22 cellular contexts compared by ENCODE assay signal in the genomic region with DNA sequence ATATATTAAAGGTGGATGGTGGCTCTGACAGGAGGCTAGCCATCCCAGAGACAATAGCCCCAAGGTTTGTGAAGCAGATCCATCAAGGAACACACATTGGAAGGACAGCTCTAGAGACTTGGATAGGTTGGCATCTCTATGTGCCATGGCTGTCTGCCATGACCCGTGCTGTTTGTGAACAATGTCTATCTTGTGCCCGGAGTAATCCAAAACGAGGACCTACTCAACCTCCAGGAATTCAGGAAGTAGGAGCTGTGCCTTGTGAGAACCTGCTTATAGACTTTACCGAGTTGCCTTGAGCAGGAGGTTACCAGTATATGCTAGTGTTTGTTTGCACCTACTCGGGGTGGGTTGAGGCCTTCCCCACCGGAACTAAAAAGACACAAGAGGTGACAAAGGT. TPM values are rescaled to one million over a fixed set of nuclear protein-coding genes. Genes with fewer than 3 reads are reported as not detected.
DNase-seq lines count a peak whose midpoint lies in the region; ATAC-seq lines count a peak whose summit lies in the region.
"Had no signal": no experiment of that assay in that cellular context is flagged by ENCODE, and none has a peak within 500 bp of the region (broad histone marks: within the 10 kb centered on the region; RNA-seq: fewer than 3 reads in every experiment).

No MANE protein-coding gene starts in this region.

- intact Hi-C loops in Right ventricle myocardium superior (cut with DNase I) (no loop called here), left cardiac atrium (cut with DNase I) (no loop called here), left ventricle myocardium superior (cut with micrococcal nuclease) (no loop called here)

- in situ Hi-C loops in SK-MEL-5 (cut with HindIII; ENCODE audit: low pct_unique_long_range_greater_than_20kb, low sequenced_read_pairs), result no loop called here

- peak; percentile 26 for ATAC-seq in Right ventricle myocardium superior (ENCODE audit: poor library complexity)
- ATAC-seq in left cardiac atrium, result no peak
- peak; percentile 51 for ATAC-seq in left ventricle myocardium superior
- ATAC-seq in GM19463 (IDR thresholded peaks at IDR 0.05; ENCODE audit: unreplicated experiment), result no peak
- ATAC-seq: body of pancreas; CD8-positive, alpha-beta T cell; pancreas; right lobe of liver; stimulated activated memory B cell treated with anti-CD40 and anti-IgM and Interleukin-4, amounts not matched to agents 10 μg/mL and 1 μg/mL and 100 μg/mL, for 72 hours had no signal

- DNase-seq in Right ventricle myocardium superior (peak; percentile 62), left cardiac atrium (no peak), SK-MEL-5 (ENCODE audit: low read depth, low spot score) (peak; percentile 16), left ventricle myocardium superior (peak; percentile 69), AG08395 (ENCODE audit: low spot score) (no peak), activated gamma-delta T cell (lab: John Stamatoyannopoulos, UW) (no peak)
- DNase-seq in activated effector memory CD4-positive, alpha-beta T cell treated with anti-CD3 and anti-CD28 coated beads, Interleukin-2, amount 50 U/mL, for 16 hours, result no peak
- DNase-seq: activated CD4-positive, alpha-beta T cell treated with anti-CD3 and anti-CD28 coated beads for 4 hours; activated T-cell treated with anti-CD3 and anti-CD28 coated beads, Interleukin-2, amount 50 U/mL, for 1 hour; body of pancreas; CD8-positive, alpha-beta T cell; IMR-90; NCI-H1417 treated with DMSO at 0.1 percent for 48 hours; NCI-H2081 treated with DMSO at 0.1 percent for 48 hours; NCI-H226; NCI-H774; pancreas; right lobe of liver; stimulated activated CD4-positive, alpha-beta T cell treated with anti-CD3 and anti-CD28 coated beads, Interleukin-12 subunit alpha, Interleukin-12 subunit beta, amount 100 ng/mL, for 4 hours; stimulated activated CD4-positive, alpha-beta T cell treated with anti-CD3 and anti-CD28 coated beads, Interleukin-4, amount 100 ng/mL, for 24 hours had no signal

RNA-seq across cellular contexts. Expression of a gene that starts 43.1 kb away (rescaled TPM):
- total RNA-seq in Right ventricle myocardium superior (11.4 TPM), left cardiac atrium (10 to 100 TPM; 13.5 to 20.4 TPM), left ventricle myocardium superior (14.5 TPM)
- total RNA-seq in SK-MEL-5 (2014; rRNA removed; shearing (Covaris generic)), result 48.0 and 50.4 TPM in 2 replicates
- polyA plus RNA-seq in SK-MEL-5 (2015; cell fraction: cytosol; rRNA removed), result 25.6 and 36.5 TPM in 2 replicates
- 20.4 and 21.0 TPM in 2 replicates for polyA plus RNA-seq in SK-MEL-5 (2015; cell fraction: nucleus; rRNA removed)

RNA-seq across cellular contexts. Expression of a gene that starts 43.7 kb away (rescaled TPM):
- total RNA-seq in Right ventricle myocardium superior, result 0.56 TPM
- total RNA-seq in left cardiac atrium, result under 1 TPM in 1 of 2 donors, not detected in 1; 0.08 TPM
- total RNA-seq in SK-MEL-5 (2014; rRNA removed; shearing (Covaris generic)), result 0.05 TPM in 1 of 2 replicates, not detected in the other
- polyA plus RNA-seq in SK-MEL-5 (2015; cell fraction: cytosol; rRNA removed), result not detected in 2 replicates
- 0.15 TPM in 1 of 2 replicates, not detected in the other for polyA plus RNA-seq in SK-MEL-5 (2015; cell fraction: nucleus; rRNA removed)
- total RNA-seq in left ventricle myocardium superior, result not detected
- total RNA-seq: body of pancreas, IMR-90 had no signal

RNA-seq across cellular contexts. Expression of a gene that starts 58.1 kb away (rescaled TPM):
- 1,664 TPM for total RNA-seq in Right ventricle myocardium superior
- total RNA-seq in left cardiac atrium, result 100 to 1,000 TPM; 711 to 792 TPM
- total RNA-seq in SK-MEL-5 (2014; rRNA removed; shearing (Covaris generic)), result 219 and 229 TPM in 2 replicates
- polyA plus RNA-seq in SK-MEL-5 (2015; cell fraction: cytosol; rRNA removed), result 146 and 169 TPM in 2 replicates
- polyA plus RNA-seq in SK-MEL-5 (2015; cell fraction: nucleus; rRNA removed), result 116 and 142 TPM in 2 replicates
- total RNA-seq in left ventricle myocardium superior, result 1,919 TPM

RNA-seq across cellular contexts. Expression of a gene that starts 58.4 kb away (rescaled TPM):
- 766 TPM for total RNA-seq in Right ventricle myocardium superior
- total RNA-seq in left cardiac atrium, result 100 to 1,000 TPM; 330 to 349 TPM
- total RNA-seq in SK-MEL-5 (2014; rRNA removed; shearing (Covaris generic)), result 360 and 366 TPM in 2 replicates
- polyA plus RNA-seq in SK-MEL-5 (2015; cell fraction: cytosol; rRNA removed), result 188 and 224 TPM in 2 replicates
- 106 TPM in 2 replicates for polyA plus RNA-seq in SK-MEL-5 (2015; cell fraction: nucleus; rRNA removed)
- total RNA-seq in left ventricle myocardium superior, result 800 TPM

Comparison
In these comparisons a context has a peak if more than half of its experiments do, and no peak if none do; other contexts are left out.
1. ATAC-seq: peak in Right ventricle myocardium superior (single experiment) and left ventricle myocardium superior (single experiment); none in left cardiac atrium (0 of 2) and GM19463 (single experiment).
2. DNase-seq: peak in Right ventricle myocardium superior (single experiment), SK-MEL-5 (single experiment) and left ventricle myocardium superior (single experiment); none in left cardiac atrium (single experiment), AG08395 (single experiment), activated gamma-delta T cell (single experiment) and activated effector memory CD4-positive, alpha-beta T cell treated with anti-CD3 and anti-CD28 coated beads, Interleukin-2, amount 50 U/mL, for 16 hours (single experiment).